Comparison of ENCODE assay signal across 8 cellular contexts in genomic region chr1:28056129-28056925, GRCh38. TPM values are rescaled to one million over a fixed set of nuclear protein-coding genes. Genes with fewer than 3 reads are reported as not detected.
A peak's percentile ranks its signal among the peaks of the same experiment; 100 is the strongest.
DNase-seq lines count a peak whose midpoint lies in the region; ATAC-seq lines count a peak whose summit lies in the region.

No MANE protein-coding gene starts in this region.

- H3K23ac ChIP-seq in neuronal stem cell (ENCODE audit: low read depth, low read length, poor library complexity): no peak overlapping the region

- CTCF ChIA-PET in activated CD8-positive, alpha-beta memory T cell treated with anti-CD3 and anti-CD28 coated beads, Interleukin-2, amount 10 ng/mL, durations not matched to agents 7 days and 5 days (lab: Charles Lee): interaction anchor here (1.0 kb wide), 1 partner anchor 154 kb away, joined by 3 read pairs; no protein-coding TSS in a partner anchor

- H3K36me3 ChIP-seq in neuronal stem cell (replicated peaks in 1 of 2; ENCODE audit: control insufficient read depth in 2 of 2, insufficient read depth in 2 of 2, low read length in 2 of 2): peaks cover 0 to 10% of the 10 kb centered on the region in 2 donors

- no peak overlapping the region for H3K14ac ChIP-seq in neuronal stem cell (ENCODE audit: low read length)

- H2BK120ac ChIP-seq in neuronal stem cell (ENCODE audit: low read depth, low read length): no peak overlapping the region

- no CpG with 5 or more reads among the region's 4 CpGs for WGBS in neuronal stem cell (ENCODE audit: extremely low coverage in 2 of 2, insufficient read length in 2 of 2, insufficient replicate concordance in 1 of 2), 2 donors

- H2BK5ac ChIP-seq in neuronal stem cell (ENCODE audit: low read length): no peak overlapping the region

- ATAC-seq in activated CD8-positive, alpha-beta memory T cell treated with anti-CD3 and anti-CD28 coated beads, Interleukin-2, amount 10 ng/mL, durations not matched to agents 7 days and 5 days: peak; percentile 88
- peak; percentile 88 to 89 for ATAC-seq in natural killer cell treated with Interleukin-12 subunit alpha and Interleukin-12 subunit beta and Interleukin-15 and Interleukin-18, amount 100 ng/mL, for 72 hours

- H3K36me3 Mint-ChIP-seq in activated CD8-positive, alpha-beta memory T cell treated with anti-CD3 and anti-CD28 coated beads, Interleukin-2, amount 10 ng/mL, durations not matched to agents 7 days and 5 days: peaks cover 22% of the 10 kb centered on the region
- peaks cover 8% of the 10 kb centered on the region for H3K36me3 Mint-ChIP-seq in natural killer cell treated with Interleukin-12 subunit alpha and Interleukin-12 subunit beta and Interleukin-15 and Interleukin-18, amount 100 ng/mL, for 72 hours

- no peak overlapping the region for H3K4me3 Mint-ChIP-seq in activated CD8-positive, alpha-beta memory T cell treated with anti-CD3 and anti-CD28 coated beads, Interleukin-2, amount 10 ng/mL, durations not matched to agents 7 days and 5 days
- peak overlapping the region; percentile 39 for H3K4me3 Mint-ChIP-seq in natural killer cell treated with Interleukin-12 subunit alpha and Interleukin-12 subunit beta and Interleukin-15 and Interleukin-18, amount 100 ng/mL, for 72 hours

- no peak overlapping the region for H4K8ac ChIP-seq in neuronal stem cell (ENCODE audit: low read depth, low read length)

- no peaks in the 10 kb centered on the region for H3K4me1 ChIP-seq in neuronal stem cell (ENCODE audit: control insufficient read depth in 2 of 2, insufficient read depth in 1 of 2, low read depth in 1 of 2, low read length in 2 of 2)

- no peak overlapping the region for H2BK15ac ChIP-seq in neuronal stem cell (ENCODE audit: low read length)

- H2AK5ac ChIP-seq in neuronal stem cell (ENCODE audit: low read depth, low read length): no peak overlapping the region

- H3K27ac Mint-ChIP-seq in activated CD8-positive, alpha-beta memory T cell treated with anti-CD3 and anti-CD28 coated beads, Interleukin-2, amount 10 ng/mL, durations not matched to agents 7 days and 5 days: peak overlapping the region; percentile 66
- H3K27ac Mint-ChIP-seq in natural killer cell treated with Interleukin-12 subunit alpha and Interleukin-12 subunit beta and Interleukin-15 and Interleukin-18, amount 100 ng/mL, for 72 hours: peak overlapping the region; percentile 67 to 70

- no peaks in the 10 kb centered on the region for H3K27me3 Mint-ChIP-seq in activated CD8-positive, alpha-beta memory T cell treated with anti-CD3 and anti-CD28 coated beads, Interleukin-2, amount 10 ng/mL, durations not matched to agents 7 days and 5 days
- no peaks in the 10 kb centered on the region for H3K27me3 Mint-ChIP-seq in natural killer cell treated with Interleukin-12 subunit alpha and Interleukin-12 subunit beta and Interleukin-15 and Interleukin-18, amount 100 ng/mL, for 72 hours

- no peak overlapping the region for H4K91ac ChIP-seq in neuronal stem cell (ENCODE audit: low read depth, low read length, poor library complexity)

- H3K9ac ChIP-seq in neuronal stem cell (ENCODE audit: low read depth, low read length, poor library complexity): no peak overlapping the region

- no peaks in the 10 kb centered on the region for H3K9me3 Mint-ChIP-seq in activated CD8-positive, alpha-beta memory T cell treated with anti-CD3 and anti-CD28 coated beads, Interleukin-2, amount 10 ng/mL, durations not matched to agents 7 days and 5 days (ENCODE audit: low read depth)
- H3K9me3 Mint-ChIP-seq in natural killer cell treated with Interleukin-12 subunit alpha and Interleukin-12 subunit beta and Interleukin-15 and Interleukin-18, amount 100 ng/mL, for 72 hours: no peaks in the 10 kb centered on the region

- no peak overlapping the region for H3K4me2 ChIP-seq in neuronal stem cell (ENCODE audit: insufficient read depth, low read length, poor library complexity, severe bottlenecking)

- no peak overlapping the region for H2AFZ ChIP-seq in neuronal stem cell (ENCODE audit: low read length)

- H3K4me1 Mint-ChIP-seq in activated CD8-positive, alpha-beta memory T cell treated with anti-CD3 and anti-CD28 coated beads, Interleukin-2, amount 10 ng/mL, durations not matched to agents 7 days and 5 days: peaks cover 38% of the 10 kb centered on the region
- H3K4me1 Mint-ChIP-seq in natural killer cell treated with Interleukin-12 subunit alpha and Interleukin-12 subunit beta and Interleukin-15 and Interleukin-18, amount 100 ng/mL, for 72 hours (ENCODE audit: low read depth in 2 of 2): peaks cover 25 to 40% of the 10 kb centered on the region in 2 donors

- peak; percentile 4 for DNase-seq in GM19238 (ENCODE audit: insufficient read length, low spot score)
- DNase-seq in NCI-H128 (lab: John Stamatoyannopoulos, UW; ENCODE audit: unreplicated experiment): peak; percentile 46
- peak; percentile 80 for DNase-seq in activated CD8-positive, alpha-beta memory T cell treated with anti-CD3 and anti-CD28 coated beads, Interleukin-2, amount 10 ng/mL, durations not matched to agents 7 days and 5 days
- DNase-seq in natural killer cell treated with Interleukin-12 subunit alpha and Interleukin-12 subunit beta and Interleukin-15 and Interleukin-18, amount 100 ng/mL, for 72 hours (ENCODE audit: low spot score): peak; percentile 73
- no peak for DNase-seq in foreskin melanocyte
- DNase-seq in effector CD8-positive, alpha-beta T cell (lab: John Stamatoyannopoulos, UW): no peak
- DNase-seq in inferior parietal cortex (ENCODE audit: extremely low spot score): no peak
- no peak for DNase-seq in neuronal stem cell (ENCODE audit: low spot score)

- H3K4me3 ChIP-seq in neuronal stem cell (ENCODE audit: low read length in 2 of 2): no peak overlapping the region

- no peak overlapping the region for H3K18ac ChIP-seq in neuronal stem cell (ENCODE audit: low read length)

- no peaks in the 10 kb centered on the region for H3K9me3 ChIP-seq in neuronal stem cell (replicated peaks in 1 of 2; ENCODE audit: control insufficient read depth in 2 of 2, insufficient read depth in 1 of 2, low read depth in 1 of 2, low read length in 2 of 2)

- H3K27ac ChIP-seq in neuronal stem cell (replicated peaks; ENCODE audit: low read length): no peak overlapping the region

- H2BK12ac ChIP-seq in neuronal stem cell (ENCODE audit: low read length): no peak overlapping the region

- H3K27me3 ChIP-seq in neuronal stem cell (ENCODE audit: control insufficient read depth in 3 of 3, insufficient read depth in 3 of 3, low read depth in 1 of 3, low read length in 3 of 3): no peaks in the 10 kb centered on the region

- H3K79me1 ChIP-seq in neuronal stem cell (ENCODE audit: low read depth, low read length): no peaks in the 10 kb centered on the region

- no peak overlapping the region for H3K4ac ChIP-seq in neuronal stem cell (ENCODE audit: low read length)

RNA-seq across cellular contexts. Expression of gene EYA3, which starts 32.1 kb away (rescaled TPM):
- 10 to 100 TPM; 33.2 to 33.4 TPM for total RNA-seq in activated CD8-positive, alpha-beta memory T cell treated with anti-CD3 and anti-CD28 coated beads, Interleukin-2, amount 10 ng/mL, durations not matched to agents 7 days and 5 days
- total RNA-seq in natural killer cell treated with Interleukin-12 subunit alpha and Interleukin-12 subunit beta and Interleukin-15 and Interleukin-18, amount 100 ng/mL, for 72 hours: 10 to 100 TPM; 62.6 to 64.6 TPM
- polyA plus RNA-seq in neuronal stem cell (2013, experiment 1 of 2): 19.8 TPM
- 19.1 TPM for polyA plus RNA-seq in neuronal stem cell (2013, experiment 2 of 2)

Comparison
In these comparisons a context has a peak if more than half of its experiments do, and no peak if none do; other contexts are left out.
1. DNase-seq: peak in GM19238 (single experiment), NCI-H128 (single experiment), activated CD8-positive, alpha-beta memory T cell treated with anti-CD3 and anti-CD28 coated beads, Interleukin-2, amount 10 ng/mL, durations not matched to agents 7 days and 5 days (single experiment) and natural killer cell treated with Interleukin-12 subunit alpha and Interleukin-12 subunit beta and Interleukin-15 and Interleukin-18, amount 100 ng/mL, for 72 hours (single experiment); none in foreskin melanocyte (single experiment), effector CD8-positive, alpha-beta T cell (single experiment), inferior parietal cortex (single experiment) and neuronal stem cell (single experiment).